19 cellular contexts compared by ENCODE assay signal in the genomic region with DNA sequence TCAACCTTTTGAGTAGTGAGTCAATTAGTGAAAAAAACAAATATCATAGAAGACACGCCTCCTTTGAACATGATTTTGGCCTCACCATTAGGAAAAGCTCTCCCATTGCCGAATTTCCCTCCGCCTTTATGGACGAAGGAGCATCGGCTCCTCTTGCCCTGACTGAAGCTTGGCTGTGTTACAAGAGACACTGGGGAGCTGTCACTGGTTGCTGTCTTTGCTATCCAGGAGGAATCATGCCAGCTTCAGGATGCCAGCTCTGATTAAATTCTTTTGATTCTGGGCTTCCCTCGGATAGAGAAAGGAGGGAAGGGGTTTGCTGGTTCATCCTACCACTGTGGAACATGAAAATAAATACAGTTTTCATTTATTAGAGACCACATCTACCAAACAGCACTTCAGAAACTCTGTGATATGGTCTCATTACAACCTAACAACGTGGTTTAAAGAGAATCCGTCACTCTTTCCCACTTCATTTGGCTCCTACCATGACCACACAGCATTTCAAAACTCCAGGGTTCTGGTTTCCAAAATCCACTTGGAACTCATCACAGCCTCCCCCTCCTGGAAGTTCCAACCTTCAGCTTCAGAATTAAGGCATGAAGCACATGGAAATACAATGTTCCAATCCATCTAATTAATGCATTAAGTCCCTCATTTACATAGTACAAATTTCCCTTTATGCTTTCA.
DNase-seq lines count a peak whose midpoint lies in the region; ATAC-seq, FAIRE-seq and TF ChIP-seq lines count a peak whose summit lies in the region.
"Had no signal": no experiment of that assay in that cellular context is flagged by ENCODE, and none has a peak within 500 bp of the region (broad histone marks: within the 10 kb centered on the region; RNA-seq: fewer than 3 reads in every experiment).

No MANE protein-coding gene starts in this region.

- TF ChIP-seq POLR2A in H54 (IDR thresholded peaks at IDR 0.05; ENCODE audit: low read depth, low read length): no peak
- no peak for TF ChIP-seq POLR2A in right lobe of liver (IDR thresholded peaks at IDR 0.05)

- no peaks in the 10 kb centered on the region for H3K9me3 ChIP-seq in right lobe of liver

- peak; percentile 27 for FAIRE-seq in H54 (lab: Jason Lieb, UNC)
- FAIRE-seq: GM12892 had no signal

- DNase-seq in H54 (ENCODE audit: insufficient read length, low spot score): no peak
- DNase-seq in NCI-H748 treated with DMSO at 0.1 percent for 48 hours (lab: John Stamatoyannopoulos, UW): peak; percentile 22
- DNase-seq in fibroblast of peridontal ligament (ENCODE audit: extremely low read depth): peak; percentile 48
- no peak for DNase-seq in omental fat pad (ENCODE audit: low spot score)
- no peak for DNase-seq in NCI-H82 treated with DMSO at 0.1 percent for 48 hours (lab: John Stamatoyannopoulos, UW; ENCODE audit: unreplicated experiment)
- no peak for DNase-seq in right lobe of liver
- no peak for DNase-seq in epidermal melanocyte (ENCODE audit: insufficient read length, low spot score)
- DNase-seq: AML-193; Calu3; CD4-positive, CD25-positive, alpha-beta regulatory T cell; DMS79 treated with DMSO at 0.1 percent for 48 hours; GDM1; NCI-H146; NCI-H2171 treated with DMSO at 0.1 percent for 48 hours; NCI-H510A treated with DMSO at 0.1 percent for 48 hours had no signal

- H3K27me3 ChIP-seq in right lobe of liver: no peaks in the 10 kb centered on the region

- H3K4me3 ChIP-seq in right lobe of liver: no peak overlapping the region
- H3K4me3 ChIP-seq: SK-N-MC had no signal

- TF ChIP-seq CTCF in omental fat pad (IDR thresholded peaks at IDR 0.05) (no peak), right lobe of liver (IDR thresholded peaks at IDR 0.05) (no peak)

- no peaks in the 10 kb centered on the region for H3K4me1 ChIP-seq in right lobe of liver

- intact Hi-C loops in right lobe of liver (cut with DNase I): no loop called here

- H3K27ac ChIP-seq in right lobe of liver: no peak overlapping the region
- H3K27ac ChIP-seq: SK-N-MC had no signal

- H3K36me3 ChIP-seq in right lobe of liver: no peaks in the 10 kb centered on the region

- ATAC-seq in omental fat pad (ENCODE audit: low FRiP score): peak; percentile 67
- no peak for ATAC-seq in HG03378 (IDR thresholded peaks at IDR 0.05; ENCODE audit: unreplicated experiment)
- no peak for ATAC-seq in right lobe of liver
- ATAC-seq: HCT116 had no signal

- WGBS in right lobe of liver (ENCODE audit: insufficient coverage, low coverage, low lambda C conversion rate, missing lambda C conversion rate): 55% methylated on average over 7 of the region's 8 CpGs

Comparison
In these comparisons a context has a peak if more than half of its experiments do, and no peak if none do; other contexts are left out.
1. DNase-seq: peak in NCI-H748 treated with DMSO at 0.1 percent for 48 hours (single experiment) and fibroblast of peridontal ligament (single experiment); none in H54 (single experiment), omental fat pad (single experiment), NCI-H82 treated with DMSO at 0.1 percent for 48 hours (single experiment), right lobe of liver (0 of 3) and epidermal melanocyte (single experiment).